8 cellular contexts compared by ENCODE assay signal in the genomic region with DNA sequence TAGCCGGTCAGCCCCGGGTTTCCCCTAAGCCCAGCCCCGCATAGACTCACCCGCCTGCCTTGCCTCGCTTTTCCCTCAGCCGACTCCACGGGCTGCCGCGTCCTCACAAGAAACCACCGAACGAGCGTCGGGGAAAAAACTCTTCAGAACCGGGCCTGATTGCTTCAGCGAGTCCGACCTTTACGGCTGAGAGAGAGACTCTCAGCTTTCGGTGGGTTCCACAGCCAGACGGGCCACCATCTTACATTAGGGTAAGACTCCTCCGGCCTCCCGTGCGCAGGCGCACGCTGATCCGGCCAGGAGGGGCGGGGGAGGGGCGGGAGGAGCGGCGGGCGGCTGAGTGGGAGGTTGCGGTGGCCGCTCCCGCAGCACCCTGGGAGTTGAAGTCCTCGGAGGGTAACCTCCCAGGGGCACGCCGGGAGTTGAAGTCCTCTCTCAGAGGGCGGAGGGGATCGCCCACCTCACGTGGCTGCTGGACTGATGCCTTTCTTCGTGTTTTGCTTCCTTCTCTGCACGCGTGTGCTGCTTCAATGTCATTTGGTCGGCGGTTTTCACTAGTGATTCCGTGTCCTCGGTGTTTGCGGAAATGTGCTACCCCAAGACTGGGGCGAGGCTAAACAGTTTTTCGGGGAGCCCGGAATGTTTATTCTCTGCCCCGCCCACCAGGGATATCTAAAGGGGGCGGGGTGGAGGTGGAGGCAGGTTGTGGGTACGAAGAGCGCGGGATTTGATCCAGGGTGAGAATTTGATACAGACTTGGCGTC. TPM values are rescaled to one million over a fixed set of nuclear protein-coding genes. Genes with fewer than 3 reads are reported as not detected.
DNase-seq lines count a peak whose midpoint lies in the region; ATAC-seq and TF ChIP-seq lines count a peak whose summit lies in the region.

A gene with protein sequence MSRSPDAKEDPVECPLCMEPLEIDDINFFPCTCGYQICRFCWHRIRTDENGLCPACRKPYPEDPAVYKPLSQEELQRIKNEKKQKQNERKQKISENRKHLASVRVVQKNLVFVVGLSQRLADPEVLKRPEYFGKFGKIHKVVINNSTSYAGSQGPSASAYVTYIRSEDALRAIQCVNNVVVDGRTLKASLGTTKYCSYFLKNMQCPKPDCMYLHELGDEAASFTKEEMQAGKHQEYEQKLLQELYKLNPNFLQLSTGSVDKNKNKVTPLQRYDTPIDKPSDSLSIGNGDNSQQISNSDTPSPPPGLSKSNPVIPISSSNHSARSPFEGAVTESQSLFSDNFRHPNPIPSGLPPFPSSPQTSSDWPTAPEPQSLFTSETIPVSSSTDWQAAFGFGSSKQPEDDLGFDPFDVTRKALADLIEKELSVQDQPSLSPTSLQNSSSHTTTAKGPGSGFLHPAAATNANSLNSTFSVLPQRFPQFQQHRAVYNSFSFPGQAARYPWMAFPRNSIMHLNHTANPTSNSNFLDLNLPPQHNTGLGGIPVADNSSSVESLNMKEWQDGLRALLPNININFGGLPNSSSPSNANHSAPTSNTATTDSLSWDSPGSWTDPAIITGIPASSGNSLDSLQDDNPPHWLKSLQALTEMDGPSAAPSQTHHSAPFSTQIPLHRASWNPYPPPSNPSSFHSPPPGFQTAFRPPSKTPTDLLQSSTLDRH (minus strand): TSS at position 264 of the 764 bp plus-strand sequence. CDS start 71,771 bp downstream, outside the sequence.

- DNase-seq in NCI-H510A treated with DMSO at 0.1 percent for 48 hours (lab: John Stamatoyannopoulos, UW) (peak; percentile 86), chondrocyte (ENCODE audit: low spot score) (peak; percentile 99), kidney glomerular epithelial cell (lab: John Stamatoyannopoulos, UW) (peak; percentile 94)
- peak; percentile 92 to 95 for DNase-seq in activated CD4-positive, alpha-beta T cell treated with anti-CD3 and anti-CD28 coated beads for 24 hours (ENCODE audit: low read depth in 2 of 2)
- peak; percentile 91 to 96 for DNase-seq in stimulated activated CD4-positive, alpha-beta T cell treated with anti-CD3 and anti-CD28 coated beads, Interleukin-15, amount 100 ng/mL, for 48 hours (ENCODE audit: low read depth in 2 of 2)

- H3K9me3 ChIP-seq in BLaER1 = no peaks in the 10 kb centered on the region

- peaks cover 4% of the 10 kb centered on the region for H3K36me3 ChIP-seq in BLaER1

- ATAC-seq in GM19324 (IDR thresholded peaks at IDR 0.05; ENCODE audit: low FRiP score, unreplicated experiment) (peak; percentile 99), HG03457 (IDR thresholded peaks at IDR 0.05; ENCODE audit: unreplicated experiment) (peak; percentile 92)

- peaks cover 27% of the 10 kb centered on the region for H3K4me1 ChIP-seq in BLaER1

- H3K4me3 Mint-ChIP-seq in chondrocyte (ENCODE audit: unreplicated experiment) = no peak within 1 kb of the TSS

- no peaks in the 10 kb centered on the region for H3K27me3 Mint-ChIP-seq in chondrocyte (ENCODE audit: low read depth)

- H3K27me3 ChIP-seq in BLaER1 = no peaks in the 10 kb centered on the region

- peak within 1 kb of the TSS; percentile 96 for H3K9ac ChIP-seq in BLaER1

- H3K27ac Mint-ChIP-seq in chondrocyte (ENCODE audit: unreplicated experiment) = no peak within 1 kb of the TSS

- peak within 1 kb of the TSS; percentile 96 for H3K4me2 ChIP-seq in BLaER1

- H3K4me1 Mint-ChIP-seq in chondrocyte (ENCODE audit: low read depth) = peaks cover 2% of the 10 kb centered on the region

- no peaks in the 10 kb centered on the region for H3K9me3 Mint-ChIP-seq in chondrocyte (ENCODE audit: low read depth)

- peak within 1 kb of the TSS; percentile 90 for H3K4me3 ChIP-seq in BLaER1

- H3K27ac ChIP-seq in BLaER1 = peak within 1 kb of the TSS; percentile 94

- H4K20me1 ChIP-seq in BLaER1 = peaks cover 32% of the 10 kb centered on the region

- no peaks in the 10 kb centered on the region for H3K36me3 Mint-ChIP-seq in chondrocyte (ENCODE audit: low read depth)

- no peak for TF ChIP-seq CTCF in chondrocyte (IDR thresholded peaks at IDR 0.05)

RNA-seq across cellular contexts. Expression of the gene that starts here (rescaled TPM):
- total RNA-seq in chondrocyte = 16.6 to 25.4 TPM (median 17.8 TPM) in 3 replicates

Comparison
In these comparisons a context has a peak if more than half of its experiments do, and no peak if none do; other contexts are left out.
1. Peak in every context shown above with its lines: DNase-seq, ATAC-seq, H3K4me3 ChIP-seq and H3K27ac ChIP-seq.